Comparison of ENCODE assay signal across 9 cellular contexts in genomic region chr3:100737334-100737733, GRCh38. TPM values are rescaled to one million over a fixed set of nuclear protein-coding genes. Genes with fewer than 3 reads are reported as not detected.
A peak's percentile ranks its signal among the peaks of the same experiment; 100 is the strongest.
DNase-seq lines count a peak whose midpoint lies in the region; ATAC-seq and TF ChIP-seq lines count a peak whose summit lies in the region.
"Had no signal": no experiment of that assay in that cellular context is flagged by ENCODE, and none has a peak within 500 bp of the region (broad histone marks: within the 10 kb centered on the region; RNA-seq: fewer than 3 reads in every experiment).

No MANE protein-coding gene starts in this region.

- H2AFZ ChIP-seq in OCI-LY1 (ENCODE audit: low read length): no peak overlapping the region

- peaks cover 9 to 18% of the 10 kb centered on the region in 2 donors for H3K4me1 Mint-ChIP-seq in stimulated activated naive B cell treated with anti-CD40 and anti-IgM and Interleukin-4, amounts not matched to agents 10 μg/mL and 1 μg/mL and 100 μg/mL, for 72 hours

- H3K36me3 Mint-ChIP-seq in stimulated activated naive B cell treated with anti-CD40 and anti-IgM and Interleukin-4, amounts not matched to agents 10 μg/mL and 1 μg/mL and 100 μg/mL, for 72 hours: peaks cover 26 to 46% of the 10 kb centered on the region in 2 donors

- no peaks in the 10 kb centered on the region; the same call in 1 of the 2 replicates for H4K20me1 ChIP-seq in OCI-LY1 (ENCODE audit: insufficient read depth, low read length)

- H3K79me2 ChIP-seq in OCI-LY1 (ENCODE audit: insufficient read depth, low read length): no peaks in the 10 kb centered on the region

- H3K27me3 Mint-ChIP-seq in stimulated activated naive B cell treated with anti-CD40 and anti-IgM and Interleukin-4, amounts not matched to agents 10 μg/mL and 1 μg/mL and 100 μg/mL, for 72 hours: no peaks in the 10 kb centered on the region

- H3K27me3 ChIP-seq in OCI-LY1 (ENCODE audit: insufficient read depth, low read length): no peaks in the 10 kb centered on the region

- peak; percentile 48 to 63 for ATAC-seq in stimulated activated naive B cell treated with anti-CD40 and anti-IgM and Interleukin-4, amounts not matched to agents 10 μg/mL and 1 μg/mL and 100 μg/mL, for 72 hours (replicated peaks)
- ATAC-seq in GM21529 (IDR thresholded peaks at IDR 0.05; ENCODE audit: unreplicated experiment): no peak

- DNase-seq in NCI-H2196 (lab: John Stamatoyannopoulos, UW; ENCODE audit: unreplicated experiment) (peak; percentile 24), NCI-H2196 treated with DMSO at 0.1 percent for 48 hours (lab: John Stamatoyannopoulos, UW; ENCODE audit: unreplicated experiment) (no peak), fibroblast of the aortic adventitia (ENCODE audit: low read depth) (peak; percentile 48), activated gamma-delta T cell (lab: John Stamatoyannopoulos, UW) (no peak)
- DNase-seq in stimulated activated naive B cell treated with anti-CD40 and anti-IgM and Interleukin-4, amounts not matched to agents 10 μg/mL and 1 μg/mL and 100 μg/mL, for 72 hours: no peak
- DNase-seq in activated CD4-positive, CD25-positive, alpha-beta regulatory T cell (lab: John Stamatoyannopoulos, UW): no peak
- DNase-seq: cortex of kidney had no signal

- no peaks in the 10 kb centered on the region for H3K4me1 ChIP-seq in OCI-LY1 (ENCODE audit: insufficient read depth, low read length, severe bottlenecking)

- no peak overlapping the region for H3K4me3 ChIP-seq in OCI-LY1 (ENCODE audit: low read depth, low read length, poor library complexity, severe bottlenecking)
- no peak overlapping the region for H3K4me3 ChIP-seq in fibroblast of the aortic adventitia (ENCODE audit: low read depth, low read length)

- peaks cover 80% of the 10 kb centered on the region for H3K36me3 ChIP-seq in OCI-LY1 (ENCODE audit: insufficient read depth, low read length)

- no peak overlapping the region for H3K9ac ChIP-seq in OCI-LY1 (ENCODE audit: low read length)

- H3K27ac ChIP-seq in OCI-LY1 (ENCODE audit: low read depth, low read length, poor library complexity, severe bottlenecking): no peak overlapping the region

- TF ChIP-seq CTCF in OCI-LY1 (IDR thresholded peaks at IDR 0.05; ENCODE audit: low read length) (peak; percentile 57), fibroblast of the aortic adventitia (IDR thresholded peaks at IDR 0.05; ENCODE audit: insufficient read depth, low read length) (peak; percentile 41)

- H3F3A ChIP-seq in OCI-LY1 (ENCODE audit: insufficient read depth, low read length): no peaks in the 10 kb centered on the region

- H3K9me3 ChIP-seq in OCI-LY1 (ENCODE audit: low read length): no peaks in the 10 kb centered on the region

- no peaks in the 10 kb centered on the region for H3K9me2 ChIP-seq in OCI-LY1 (ENCODE audit: low read depth, low read length)

- H3K9me3 Mint-ChIP-seq in stimulated activated naive B cell treated with anti-CD40 and anti-IgM and Interleukin-4, amounts not matched to agents 10 μg/mL and 1 μg/mL and 100 μg/mL, for 72 hours: no peaks in the 10 kb centered on the region

- H3K27ac Mint-ChIP-seq in stimulated activated naive B cell treated with anti-CD40 and anti-IgM and Interleukin-4, amounts not matched to agents 10 μg/mL and 1 μg/mL and 100 μg/mL, for 72 hours: no peak overlapping the region

- H3K4me2 ChIP-seq in OCI-LY1 (ENCODE audit: low read length): no peak overlapping the region

- H3K4me3 Mint-ChIP-seq in stimulated activated naive B cell treated with anti-CD40 and anti-IgM and Interleukin-4, amounts not matched to agents 10 μg/mL and 1 μg/mL and 100 μg/mL, for 72 hours: no peak overlapping the region

RNA-seq across cellular contexts. Expression of gene TFG, which starts 28.0 kb away (rescaled TPM):
- total RNA-seq in fibroblast of the aortic adventitia (ENCODE audit: low replicate concordance): 68.9 and 143 TPM in 2 replicates

Comparison
In these comparisons a context has a peak if more than half of its experiments do, and no peak if none do; other contexts are left out.
1. DNase-seq: peak in NCI-H2196 (single experiment) and fibroblast of the aortic adventitia (single experiment); none in NCI-H2196 treated with DMSO at 0.1 percent for 48 hours (single experiment), stimulated activated naive B cell treated with anti-CD40 and anti-IgM and Interleukin-4, amounts not matched to agents 10 μg/mL and 1 μg/mL and 100 μg/mL, for 72 hours (single experiment), activated CD4-positive, CD25-positive, alpha-beta regulatory T cell (0 of 4) and activated gamma-delta T cell (single experiment).